20 cellular contexts compared by ENCODE assay signal in the genomic region with DNA sequence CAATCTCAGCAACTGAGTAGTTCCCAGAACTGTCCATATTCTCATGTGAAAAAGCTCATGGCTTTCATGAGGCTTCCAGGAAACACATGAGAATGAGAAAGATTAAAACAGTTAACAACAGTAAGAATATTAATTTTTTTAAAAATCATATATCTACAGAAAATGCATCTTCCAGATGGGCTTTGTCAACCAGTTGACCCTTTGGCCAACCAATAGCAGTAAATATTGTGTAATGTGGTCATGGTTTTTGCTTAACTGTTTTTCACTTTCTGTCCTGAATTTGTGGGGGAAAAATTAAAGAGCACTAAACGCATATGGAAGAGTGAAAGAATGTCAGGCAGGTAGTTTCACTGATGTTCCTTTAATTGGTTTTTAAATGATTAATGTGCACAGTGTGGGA.
DNase-seq lines count a peak whose midpoint lies in the region; ATAC-seq and TF ChIP-seq lines count a peak whose summit lies in the region.
"Had no signal": no experiment of that assay in that cellular context is flagged by ENCODE, and none has a peak within 500 bp of the region (broad histone marks: within the 10 kb centered on the region; RNA-seq: fewer than 3 reads in every experiment).

No MANE protein-coding gene starts in this region.

- H3K27ac ChIP-seq in angular gyrus (ENCODE audit: low read depth, low read length) (peak overlapping the region; percentile 64), right atrium auricular region (no peak overlapping the region)
- H3K27ac ChIP-seq: Peyer's patch had no signal

- H3K27me3 ChIP-seq in right atrium auricular region, result no peaks in the 10 kb centered on the region
- H3K27me3 ChIP-seq: Peyer's patch had no signal

- H3K9me3 ChIP-seq in right atrium auricular region, result no peaks in the 10 kb centered on the region
- H3K9me3 ChIP-seq: Caco-2, Peyer's patch had no signal

- peak overlapping the region; percentile 57 for H3K27ac Mint-ChIP-seq in activated naive CD8-positive, alpha-beta T cell treated with anti-CD3 and anti-CD28 coated beads for 36 hours
- no peak overlapping the region for H3K27ac Mint-ChIP-seq in activated naive CD8-positive, alpha-beta T cell treated with anti-CD3 and anti-CD28 coated beads, Interleukin-2, amount 50 U/mL, for 24 hours
- peak overlapping the region; percentile 60 for H3K27ac Mint-ChIP-seq in memory B cell

- H3K36me3 ChIP-seq in right atrium auricular region, result no peaks in the 10 kb centered on the region

- peaks cover 8% of the 10 kb centered on the region for H3K4me1 Mint-ChIP-seq in activated naive CD8-positive, alpha-beta T cell treated with anti-CD3 and anti-CD28 coated beads for 36 hours
- H3K4me1 Mint-ChIP-seq in activated naive CD8-positive, alpha-beta T cell treated with anti-CD3 and anti-CD28 coated beads, Interleukin-2, amount 50 U/mL, for 24 hours, result peaks cover 14% of the 10 kb centered on the region
- no peaks in the 10 kb centered on the region for H3K4me1 Mint-ChIP-seq in memory B cell

- no peak overlapping the region for H3K4me3 ChIP-seq in right atrium auricular region
- H3K4me3 ChIP-seq: Peyer's patch had no signal

- no peak for TF ChIP-seq CTCF in right atrium auricular region (IDR thresholded peaks at IDR 0.05)

- H3K36me3 Mint-ChIP-seq in activated naive CD8-positive, alpha-beta T cell treated with anti-CD3 and anti-CD28 coated beads for 36 hours, result peaks cover 61% of the 10 kb centered on the region
- peaks cover 81% of the 10 kb centered on the region for H3K36me3 Mint-ChIP-seq in activated naive CD8-positive, alpha-beta T cell treated with anti-CD3 and anti-CD28 coated beads, Interleukin-2, amount 50 U/mL, for 24 hours (ENCODE audit: low read depth)
- H3K36me3 Mint-ChIP-seq in memory B cell, result peaks cover 46% of the 10 kb centered on the region

- H3K27me3 Mint-ChIP-seq in activated naive CD8-positive, alpha-beta T cell treated with anti-CD3 and anti-CD28 coated beads for 36 hours, result no peaks in the 10 kb centered on the region
- no peaks in the 10 kb centered on the region for H3K27me3 Mint-ChIP-seq in activated naive CD8-positive, alpha-beta T cell treated with anti-CD3 and anti-CD28 coated beads, Interleukin-2, amount 50 U/mL, for 24 hours
- no peaks in the 10 kb centered on the region for H3K27me3 Mint-ChIP-seq in memory B cell
- H3K27me3 Mint-ChIP-seq: CD4-positive, alpha-beta memory T cell had no signal

- no peaks in the 10 kb centered on the region for H3K9me3 Mint-ChIP-seq in activated naive CD8-positive, alpha-beta T cell treated with anti-CD3 and anti-CD28 coated beads for 36 hours
- no peaks in the 10 kb centered on the region for H3K9me3 Mint-ChIP-seq in activated naive CD8-positive, alpha-beta T cell treated with anti-CD3 and anti-CD28 coated beads, Interleukin-2, amount 50 U/mL, for 24 hours
- H3K9me3 Mint-ChIP-seq in memory B cell, result no peaks in the 10 kb centered on the region

- peaks cover 0 to 7% of the 10 kb centered on the region in 2 donors for H3K4me1 ChIP-seq in right atrium auricular region
- H3K4me1 ChIP-seq: Caco-2, Peyer's patch had no signal

- DNase-seq in activated naive CD8-positive, alpha-beta T cell treated with anti-CD3 and anti-CD28 coated beads for 36 hours, result no peak
- DNase-seq in activated naive CD8-positive, alpha-beta T cell treated with anti-CD3 and anti-CD28 coated beads, Interleukin-2, amount 50 U/mL, for 24 hours, result no peak
- DNase-seq in memory B cell (ENCODE audit: low spot score in 2 of 2) (no peak), right atrium auricular region (ENCODE audit: low spot score) (no peak), NCI-H226 (no peak)
- DNase-seq: Caco-2; CD4-positive, alpha-beta memory T cell; DMS 273 treated with DMSO at 0.1 percent for 48 hours; DMS79 treated with DMSO at 0.1 percent for 48 hours; H7; Karpas-422; MV-4-11; NCI-H1694; NCI-H2081; NCI-H2171 treated with DMSO at 0.1 percent for 48 hours; NCI-H446; NCI-H526; Peyer's patch had no signal

- no peak for ATAC-seq in activated naive CD8-positive, alpha-beta T cell treated with anti-CD3 and anti-CD28 coated beads, Interleukin-2, amount 50 U/mL, for 24 hours
- ATAC-seq in memory B cell (ENCODE audit: low read depth) (no peak), HG03139 (IDR thresholded peaks at IDR 0.05; ENCODE audit: unreplicated experiment) (no peak)

- H3K4me3 Mint-ChIP-seq in activated naive CD8-positive, alpha-beta T cell treated with anti-CD3 and anti-CD28 coated beads for 36 hours, result no peak overlapping the region
- no peak overlapping the region for H3K4me3 Mint-ChIP-seq in activated naive CD8-positive, alpha-beta T cell treated with anti-CD3 and anti-CD28 coated beads, Interleukin-2, amount 50 U/mL, for 24 hours
- no peak overlapping the region for H3K4me3 Mint-ChIP-seq in memory B cell
- H3K4me3 Mint-ChIP-seq: CD4-positive, alpha-beta memory T cell had no signal
